11 cellular contexts compared by ENCODE assay signal in the genomic region with DNA sequence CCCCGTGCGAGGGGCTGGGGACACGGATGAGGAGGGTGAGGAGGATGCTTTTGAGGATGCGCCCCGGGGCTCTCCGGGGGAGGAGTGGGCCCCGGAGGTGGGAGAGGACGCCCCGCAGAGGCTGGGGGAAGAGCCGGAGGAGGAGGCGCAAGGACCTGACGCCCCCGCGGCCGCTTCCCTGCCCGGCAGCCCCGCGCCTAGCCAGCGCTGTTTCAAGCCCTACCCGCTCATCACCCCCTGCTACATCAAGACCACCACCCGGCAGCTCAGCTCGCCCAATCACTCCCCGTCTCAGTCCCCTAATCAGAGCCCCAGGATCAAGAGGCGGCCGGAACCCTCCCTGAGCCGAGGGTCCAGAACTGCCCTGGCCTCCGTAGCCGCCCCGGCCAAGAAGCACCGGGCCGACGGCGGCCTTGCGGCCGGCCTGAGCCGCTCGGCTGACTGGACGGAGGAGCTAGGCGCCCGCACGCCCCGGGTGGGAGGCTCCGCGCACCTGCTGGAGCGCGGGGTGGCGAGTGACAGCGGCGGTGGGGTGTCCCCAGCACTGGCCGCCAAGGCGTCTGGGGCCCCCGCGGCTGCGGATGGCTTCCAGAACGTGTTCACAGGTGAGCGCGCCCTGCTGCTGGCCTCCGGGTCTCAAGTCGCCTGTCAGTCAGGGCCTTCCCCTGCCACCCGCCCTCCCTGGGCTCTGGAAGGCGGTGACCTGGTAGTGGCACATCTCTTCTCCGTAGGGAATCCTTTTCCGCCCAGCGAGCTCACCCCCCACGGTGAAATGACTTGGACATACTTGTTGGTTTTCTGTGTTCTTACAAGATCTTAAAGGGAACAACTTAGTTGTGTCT. TPM values are rescaled to one million over a fixed set of nuclear protein-coding genes. Genes with fewer than 3 reads are reported as not detected.
DNase-seq lines count a peak whose midpoint lies in the region; ATAC-seq and TF ChIP-seq lines count a peak whose summit lies in the region.
"Had no signal": no experiment of that assay in that cellular context is flagged by ENCODE, and none has a peak within 500 bp of the region (broad histone marks: within the 10 kb centered on the region; RNA-seq: fewer than 3 reads in every experiment).

No MANE protein-coding gene starts in this region.

- peak overlapping the region; percentile 77 for H3K4me3 ChIP-seq in AG09309 (ENCODE audit: control insufficient read depth, low read depth, low read length)
- peak overlapping the region; percentile 62 for H3K4me3 ChIP-seq in HUES48 (ENCODE audit: low read depth, low read length)
- peak overlapping the region; percentile 60 for H3K4me3 ChIP-seq in ectodermal cell (ENCODE audit: insufficient read depth, low read depth, low read length)

- WGBS in ectodermal cell, 2 experiments = 2 to 3% methylated on average over 65 of the region's 65 CpGs

- TF ChIP-seq CTCF in AG09309 (IDR thresholded peaks at IDR 0.05; ENCODE audit: control insufficient read depth, insufficient read depth, low read depth, low read length, missing control alignments) (no peak), nephron (IDR thresholded peaks at IDR 0.05; ENCODE audit: unreplicated experiment in 3 of 3) (no peak)

- peaks cover 6% of the 10 kb centered on the region for H3K4me1 Mint-ChIP-seq in nephron

- no peak for ATAC-seq in HG02981 (IDR thresholded peaks at IDR 0.05; ENCODE audit: unreplicated experiment)
- ATAC-seq in HG03139 (IDR thresholded peaks at IDR 0.05; ENCODE audit: unreplicated experiment) = no peak

- peaks cover 83% of the 10 kb centered on the region for H3K27me3 Mint-ChIP-seq in nephron (ENCODE audit: low read depth)

- H3K9me3 Mint-ChIP-seq in nephron = no peaks in the 10 kb centered on the region

- peak overlapping the region; percentile 73 to 76 (median 76) for H3K4me3 Mint-ChIP-seq in nephron

- no peak for DNase-seq in AG09309 (ENCODE audit: low read depth)
- DNase-seq in occipital lobe (lab: John Stamatoyannopoulos, UW) = no peak
- no peak for DNase-seq in DMS114 treated with DMSO at 0.1 percent for 48 hours (lab: John Stamatoyannopoulos, UW; ENCODE audit: unreplicated experiment)

- H3K27ac Mint-ChIP-seq in nephron = no peak overlapping the region

- H3K36me3 ChIP-seq in HUES48 (ENCODE audit: control insufficient read depth, insufficient read depth, low read length) = no peaks in the 10 kb centered on the region
- no peaks in the 10 kb centered on the region for H3K36me3 ChIP-seq in ectodermal cell (ENCODE audit: control insufficient read depth, insufficient read depth, low read length)

- H3K9ac ChIP-seq in HUES48 (ENCODE audit: low read depth, low read length) = no peak overlapping the region

- H3K27ac ChIP-seq in HUES48 (ENCODE audit: low read depth, low read length) (no peak overlapping the region), ectodermal cell (ENCODE audit: insufficient read depth, low read depth, low read length, poor library complexity, severe bottlenecking) (no peak overlapping the region)
- H3K27ac ChIP-seq: epithelial cell of prostate, HL-60 had no signal

- H3K4me1 ChIP-seq in HUES48 (ENCODE audit: control insufficient read depth, insufficient read depth, low read length) (peaks cover 7% of the 10 kb centered on the region), ectodermal cell (ENCODE audit: control insufficient read depth, insufficient read depth, low read length) (peaks cover 5% of the 10 kb centered on the region)

- no peaks in the 10 kb centered on the region for H3K36me3 Mint-ChIP-seq in nephron (ENCODE audit: low read depth)

- H3K9me3 ChIP-seq in HUES48 (ENCODE audit: control insufficient read depth, insufficient read depth, low read length) (no peaks in the 10 kb centered on the region), ectodermal cell (ENCODE audit: control insufficient read depth, low read length) (no peaks in the 10 kb centered on the region)

- peaks cover 49% of the 10 kb centered on the region for H3K27me3 ChIP-seq in HUES48 (ENCODE audit: control insufficient read depth, insufficient read depth, low read length)
- H3K27me3 ChIP-seq in ectodermal cell (ENCODE audit: control insufficient read depth, insufficient read depth, low read length, poor library complexity, severe bottlenecking) = peaks cover 43% of the 10 kb centered on the region

RNA-seq across cellular contexts. Expression of a gene that starts 1.7 kb away (rescaled TPM):
- polyA plus RNA-seq in ectodermal cell (2013, experiment 1 of 4) = 2.8 TPM
- polyA plus RNA-seq in ectodermal cell (2013, experiment 2 of 4) = 3.1 TPM
- polyA plus RNA-seq in ectodermal cell (2013, experiment 3 of 4) = 2.0 TPM
- 3.4 TPM for polyA plus RNA-seq in ectodermal cell (2013, experiment 4 of 4)
- total RNA-seq in occipital lobe = 61.1 TPM
- total RNA-seq: T-helper 2 cell treated with Interferon-gamma antibody and Interleukin-4, amounts not matched to agents 100 ng/mL and 5 ng/mL, for 36 hours had no signal
